Comparison of ENCODE assay signal across 23 cellular contexts in genomic region chr9:95650720-95651119, GRCh38.
"Had no signal": no experiment of that assay in that cellular context is flagged by ENCODE, and none has a peak within 500 bp of the region (broad histone marks: within the 10 kb centered on the region; RNA-seq: fewer than 3 reads in every experiment).

No MANE protein-coding gene starts in this region.

- H3K4me3 ChIP-seq: K562, SJCRH30, SK-N-MC had no signal

- H3K27ac ChIP-seq: HL-60, KMS-11, SJCRH30, SK-N-MC had no signal

- H3K27ac Mint-ChIP-seq: IgD-negative memory B cell, T-cell had no signal

- H3K9me3 ChIP-seq: SJCRH30 had no signal

- ATAC-seq: K562, T-cell had no signal

- H3K4me3 Mint-ChIP-seq: IgD-negative memory B cell, T-cell had no signal

- H3K36me3 ChIP-seq: SJCRH30 had no signal

- H3K36me3 Mint-ChIP-seq: IgD-negative memory B cell, T-cell had no signal

- H3K4me2 ChIP-seq: KMS-11 had no signal

- DNase-seq: Kasumi-1, MM.1S, NCI-H1092 treated with DMSO at 0.1 percent for 48 hours, NCI-H1436, NCI-H187, NCI-H2029, NCI-H2081 treated with DMSO at 0.1 percent for 48 hours, NCI-H2171, NCI-H226, NCI-H446, NCI-H510A, NCI-H524 treated with DMSO at 0.1 percent for 48 hours, NCI-H69, NCI-H774, RPMI8226, SHP77 treated with DMSO at 0.1 percent for 48 hours, SJCRH30, T-cell had no signal

- H3K4me1 ChIP-seq: SJCRH30 had no signal

- H3K27me3 Mint-ChIP-seq: IgD-negative memory B cell, T-cell had no signal

- H3K4me1 Mint-ChIP-seq: IgD-negative memory B cell had no signal

- H3K27me3 ChIP-seq: SJCRH30 had no signal
